Comparison of ENCODE assay signal across 1 cellular context in the genomic region with DNA sequence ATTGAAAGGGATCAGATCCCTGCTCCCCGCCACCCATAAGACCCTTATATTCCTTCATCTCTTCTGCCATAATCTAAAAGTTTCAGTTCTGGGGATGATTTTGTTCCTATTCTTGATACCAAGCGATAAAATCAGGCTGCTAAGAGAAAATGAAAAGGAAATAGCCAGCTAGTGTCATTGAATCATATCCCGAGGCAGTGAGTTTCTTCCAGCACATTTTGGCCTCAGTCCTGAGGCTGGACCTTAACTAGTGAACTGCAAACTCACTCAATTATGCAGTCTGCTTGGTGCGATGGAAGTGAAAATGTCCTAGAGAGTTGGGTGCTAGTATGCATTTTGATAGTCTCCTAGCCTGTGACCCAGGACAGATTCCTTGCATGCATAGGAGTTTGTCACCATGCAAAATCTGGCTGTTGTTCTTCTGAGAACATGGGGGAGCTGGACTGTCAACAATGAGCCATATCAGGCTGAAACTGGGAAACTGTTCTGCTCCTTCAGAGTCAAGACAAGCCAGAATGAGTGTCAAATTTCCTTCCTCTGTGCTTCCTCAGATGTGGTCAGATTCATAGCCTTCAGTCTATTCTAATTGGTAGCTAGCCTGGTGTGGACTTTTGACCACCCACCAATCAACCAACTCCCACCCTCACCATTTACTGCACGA.
TF ChIP-seq lines count a peak whose summit lies in the region.

No MANE protein-coding gene starts in this region.

TF ChIP-seq in IMR-90, 13 proteins besides CTCF, POLR2A, EP300 and RAD21 (continued from another document):
- TF ChIP-seq, protein P1, sequence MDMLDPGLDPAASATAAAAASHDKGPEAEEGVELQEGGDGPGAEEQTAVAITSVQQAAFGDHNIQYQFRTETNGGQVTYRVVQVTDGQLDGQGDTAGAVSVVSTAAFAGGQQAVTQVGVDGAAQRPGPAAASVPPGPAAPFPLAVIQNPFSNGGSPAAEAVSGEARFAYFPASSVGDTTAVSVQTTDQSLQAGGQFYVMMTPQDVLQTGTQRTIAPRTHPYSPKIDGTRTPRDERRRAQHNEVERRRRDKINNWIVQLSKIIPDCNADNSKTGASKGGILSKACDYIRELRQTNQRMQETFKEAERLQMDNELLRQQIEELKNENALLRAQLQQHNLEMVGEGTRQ (IDR thresholded peaks at IDR 0.05; ENCODE audit: low read depth, low read length): no peak
- TF ChIP-seq, protein P2, sequence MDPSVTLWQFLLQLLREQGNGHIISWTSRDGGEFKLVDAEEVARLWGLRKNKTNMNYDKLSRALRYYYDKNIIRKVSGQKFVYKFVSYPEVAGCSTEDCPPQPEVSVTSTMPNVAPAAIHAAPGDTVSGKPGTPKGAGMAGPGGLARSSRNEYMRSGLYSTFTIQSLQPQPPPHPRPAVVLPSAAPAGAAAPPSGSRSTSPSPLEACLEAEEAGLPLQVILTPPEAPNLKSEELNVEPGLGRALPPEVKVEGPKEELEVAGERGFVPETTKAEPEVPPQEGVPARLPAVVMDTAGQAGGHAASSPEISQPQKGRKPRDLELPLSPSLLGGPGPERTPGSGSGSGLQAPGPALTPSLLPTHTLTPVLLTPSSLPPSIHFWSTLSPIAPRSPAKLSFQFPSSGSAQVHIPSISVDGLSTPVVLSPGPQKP (IDR thresholded peaks at IDR 0.05; ENCODE audit: borderline replicate concordance, low read depth, low read length): no peak
- TF ChIP-seq RFX5 (IDR thresholded peaks at IDR 0.05; ENCODE audit: low read depth, low read length) (no peak), RCOR1 (IDR thresholded peaks at IDR 0.05; ENCODE audit: insufficient replicate concordance, low read length) (no peak), CHD1 (IDR thresholded peaks at IDR 0.05; ENCODE audit: low read depth, low read length) (no peak)
